1 cellular context compared by ENCODE assay signal in the genomic region with DNA sequence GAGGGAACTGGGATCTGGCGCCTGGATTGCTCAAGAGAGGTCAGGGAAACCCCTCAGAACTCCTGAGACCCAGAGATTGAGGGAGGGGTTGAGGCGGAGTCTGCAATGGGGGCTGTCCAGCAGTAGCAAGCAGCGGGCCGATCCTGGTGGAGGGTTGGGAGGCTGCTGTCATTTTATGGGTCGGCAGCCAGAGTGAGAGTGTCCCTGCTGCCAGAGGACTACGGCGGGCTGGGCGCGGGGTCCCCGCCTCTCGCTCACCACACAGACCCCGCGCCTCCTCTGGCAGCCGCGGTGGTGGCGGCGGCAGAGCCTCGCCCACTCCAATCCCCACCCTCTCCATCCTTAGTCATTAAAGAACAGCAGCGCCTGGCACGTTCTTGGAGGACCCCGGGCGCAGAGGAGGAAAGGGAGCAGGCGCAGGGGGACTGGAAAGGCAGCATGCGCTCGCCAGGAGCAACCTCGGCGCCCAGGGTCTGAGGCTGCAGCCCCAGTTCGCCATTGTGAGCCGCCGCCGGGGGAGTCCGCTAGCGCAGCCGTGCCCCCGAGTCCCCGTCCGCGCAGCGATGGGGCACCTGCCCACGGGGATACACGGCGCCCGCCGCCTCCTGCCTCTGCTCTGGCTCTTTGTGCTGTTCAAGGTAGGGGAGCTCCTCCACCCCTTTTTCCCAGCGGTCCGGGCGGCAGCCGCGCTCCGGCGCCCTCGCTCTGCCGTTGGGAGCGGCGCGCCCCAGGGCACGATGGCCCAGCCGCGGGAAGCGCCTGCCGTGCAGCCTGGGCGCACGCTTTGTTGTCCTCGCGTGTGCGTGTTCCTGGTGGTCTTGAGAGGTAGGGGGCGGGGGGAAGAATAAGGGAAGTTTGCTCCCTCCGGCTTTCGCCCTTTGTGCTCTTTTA.
TF ChIP-seq lines count a peak whose summit lies in the region.

PTPRO (plus strand) TSS at position 345 of the 891 bp plus-strand sequence.

TF ChIP-seq in SK-N-SH, 30 proteins besides CTCF, POLR2A, EP300 and RAD21 (continued from another document):
- TF ChIP-seq, protein P1, sequence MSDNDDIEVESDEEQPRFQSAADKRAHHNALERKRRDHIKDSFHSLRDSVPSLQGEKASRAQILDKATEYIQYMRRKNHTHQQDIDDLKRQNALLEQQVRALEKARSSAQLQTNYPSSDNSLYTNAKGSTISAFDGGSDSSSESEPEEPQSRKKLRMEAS (IDR thresholded peaks at IDR 0.05; ENCODE audit: low read depth): peak; percentile 69; the same call in 1 of the 2 replicates
- TF ChIP-seq TEAD4 (IDR thresholded peaks at IDR 0.05; ENCODE audit: borderline replicate concordance, insufficient read depth) (no peak), GABPA (IDR thresholded peaks at IDR 0.05; ENCODE audit: low read depth) (no peak)
